In the genomic region with DNA sequence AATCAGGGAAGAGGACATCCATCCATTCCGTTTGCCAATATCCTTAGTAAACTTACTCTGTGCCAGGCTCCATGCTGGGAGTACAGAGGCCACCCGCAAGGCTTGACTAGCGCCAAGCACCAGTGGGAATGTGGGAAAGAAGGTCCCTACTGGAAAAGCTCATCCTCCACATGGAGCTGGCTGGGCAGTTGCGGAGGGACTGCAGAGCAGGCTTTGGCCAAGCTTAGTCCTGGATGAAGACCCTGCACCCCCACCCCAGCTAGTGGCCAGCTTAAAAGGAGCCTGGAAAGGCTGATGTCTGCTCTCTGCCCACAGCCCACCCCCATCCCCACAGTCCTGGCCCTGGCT, we compare ENCODE assay signal across 14 cellular contexts. TPM values are rescaled to one million over a fixed set of nuclear protein-coding genes. Genes with fewer than 3 reads are reported as not detected.
DNase-seq lines count a peak whose midpoint lies in the region; FAIRE-seq and TF ChIP-seq lines count a peak whose summit lies in the region.
"Had no signal": no experiment of that assay in that cellular context is flagged by ENCODE, and none has a peak within 500 bp of the region (broad histone marks: within the 10 kb centered on the region; RNA-seq: fewer than 3 reads in every experiment).

No MANE protein-coding gene starts in this region.

- no peak for TF ChIP-seq EP300 in sigmoid colon (IDR thresholded peaks at IDR 0.05)

- intact Hi-C loops in sigmoid colon (cut with DNase I) = no loop called here

- no peak for TF ChIP-seq POLR2A in sigmoid colon (IDR thresholded peaks at IDR 0.05)

- H3K27ac ChIP-seq in RWPE1 (peak overlapping the region; percentile 68), hepatocyte (peak overlapping the region; percentile 77), smooth muscle cell (ENCODE audit: low read depth) (no peak overlapping the region), small intestine (ENCODE audit: low read depth in 1 of 2, low read length in 1 of 2) (no peak overlapping the region), sigmoid colon (no peak overlapping the region)

- no peaks in the 10 kb centered on the region for H3K9me2 ChIP-seq in hepatocyte (replicated peaks; ENCODE audit: insufficient read depth)

- H3K9ac ChIP-seq in smooth muscle cell (ENCODE audit: low read depth) = no peak overlapping the region

- H3K4me1 ChIP-seq in hepatocyte (ENCODE audit: insufficient read depth) (peaks cover 44% of the 10 kb centered on the region), smooth muscle cell (ENCODE audit: low read depth) (peaks cover 34% of the 10 kb centered on the region), small intestine (ENCODE audit: control insufficient read depth in 2 of 2, insufficient read depth in 1 of 2, low read depth in 1 of 2, low read length in 1 of 2) (no peaks in the 10 kb centered on the region), sigmoid colon (peaks cover 0 to under 1% (median 0%) of the 10 kb centered on the region in 4 donors)

- H3K4me3 ChIP-seq in hepatocyte (no peak overlapping the region), smooth muscle cell (no peak overlapping the region), small intestine (ENCODE audit: low read depth in 1 of 2, low read length in 2 of 2) (no peak overlapping the region), sigmoid colon (no peak overlapping the region)
- H3K4me3 ChIP-seq: Peyer's patch had no signal

- FAIRE-seq in small intestine (lab: Jason Lieb, UNC) = no peak

- H3K27me3 ChIP-seq in hepatocyte (no peaks in the 10 kb centered on the region), smooth muscle cell (ENCODE audit: low read depth) (no peaks in the 10 kb centered on the region), small intestine (ENCODE audit: control insufficient read depth in 2 of 2, insufficient read depth in 2 of 2, low read length in 2 of 2) (no peaks in the 10 kb centered on the region), sigmoid colon (no peaks in the 10 kb centered on the region)
- H3K27me3 ChIP-seq: Peyer's patch had no signal

- H3K9me3 ChIP-seq in hepatocyte (ENCODE audit: low read depth) = no peaks in the 10 kb centered on the region
- no peaks in the 10 kb centered on the region for H3K9me3 ChIP-seq in smooth muscle cell (replicated peaks; ENCODE audit: low read depth)
- H3K9me3 ChIP-seq in small intestine (ENCODE audit: control insufficient read depth, low read depth) = no peaks in the 10 kb centered on the region
- no peaks in the 10 kb centered on the region for H3K9me3 ChIP-seq in sigmoid colon
- H3K9me3 ChIP-seq: Peyer's patch had no signal

- H3F3A ChIP-seq in smooth muscle cell (ENCODE audit: low read depth) = no peaks in the 10 kb centered on the region

- in situ Hi-C loops in KBM-7 (cut with MboI; ENCODE audit: low pct_unique_long_range_greater_than_20kb, low sequenced_read_pairs) = no loop called here

- DNase-seq in NCI-H748 (lab: John Stamatoyannopoulos, UW; ENCODE audit: unreplicated experiment) = peak; percentile 41
- no peak for DNase-seq in NCI-H748 treated with DMSO at 0.1 percent for 48 hours (lab: John Stamatoyannopoulos, UW)
- no peak for DNase-seq in RWPE1 (ENCODE audit: low spot score)
- no peak for DNase-seq in hepatocyte (ENCODE audit: low spot score)
- DNase-seq in smooth muscle cell (lab: John Stamatoyannopoulos, UW; ENCODE audit: unreplicated experiment) = no peak
- no peak for DNase-seq in small intestine
- DNase-seq in KBM-7 = no peak
- DNase-seq in sigmoid colon = no peak
- DNase-seq: activated naive CD8-positive, alpha-beta T cell treated with anti-CD3 and anti-CD28 coated beads for 36 hours; erythroblast; hippocampal formation; stimulated activated CD4-positive, alpha-beta T cell treated with anti-CD3 and anti-CD28 coated beads, Interleukin-12 subunit alpha, Interleukin-12 subunit beta, amount 100 ng/mL, for 4 hours; T-helper 17 cell had no signal

- H3K4me2 ChIP-seq in hepatocyte = no peak overlapping the region
- peak overlapping the region; percentile 44 for H3K4me2 ChIP-seq in smooth muscle cell

- CTCF ChIA-PET in RWPE1 (lab: Yijun Ruan, JAX) = no interaction called here

- no peak for TF ChIP-seq CTCF in RWPE1 (conservative IDR thresholded peaks at IDR 0.05; ENCODE audit: low read depth)
- no peak for TF ChIP-seq CTCF in hepatocyte (IDR thresholded peaks at IDR 0.05; ENCODE audit: poor library complexity)
- TF ChIP-seq CTCF in smooth muscle cell (IDR thresholded peaks at IDR 0.05; ENCODE audit: borderline replicate concordance, insufficient read depth, poor library complexity, severe bottlenecking) = no peak
- no peak for TF ChIP-seq CTCF in sigmoid colon (IDR thresholded peaks at IDR 0.05)

- H3K36me3 ChIP-seq in hepatocyte (replicated peaks; ENCODE audit: insufficient read depth, low read depth) (no peaks in the 10 kb centered on the region), smooth muscle cell (ENCODE audit: low read depth) (no peaks in the 10 kb centered on the region), small intestine (ENCODE audit: control insufficient read depth in 2 of 2, insufficient read depth in 2 of 2, low read length in 2 of 2) (no peaks in the 10 kb centered on the region), sigmoid colon (no peaks in the 10 kb centered on the region)
- H3K36me3 ChIP-seq: Peyer's patch had no signal

- H4K20me1 ChIP-seq in hepatocyte (ENCODE audit: insufficient read depth, poor library complexity, severe bottlenecking) (no peaks in the 10 kb centered on the region), smooth muscle cell (ENCODE audit: low read depth) (no peaks in the 10 kb centered on the region)

- no peak overlapping the region for H2AFZ ChIP-seq in hepatocyte
- H2AFZ ChIP-seq in smooth muscle cell (ENCODE audit: low read depth) = peak overlapping the region; percentile 64

- WGBS in hepatocyte (ENCODE audit: low lambda C conversion rate, missing lambda C conversion rate) = 87% methylated on average over 4 of the region's 4 CpGs
- WGBS in smooth muscle cell (ENCODE audit: low lambda C conversion rate) = 81% methylated on average over 4 of the region's 4 CpGs
- 81 to 89% (median 88%) methylated on average over 4 of the region's 4 CpGs for WGBS in small intestine, 3 donors
- 91 to 93% methylated on average over 4 of the region's 4 CpGs for WGBS in sigmoid colon, 2 donors

- no peaks in the 10 kb centered on the region for H3K79me2 ChIP-seq in hepatocyte
- no peaks in the 10 kb centered on the region for H3K79me2 ChIP-seq in smooth muscle cell (ENCODE audit: low read depth)

- POLR2A ChIA-PET in RWPE1 (lab: Yijun Ruan, JAX; ENCODE audit: low non-redundant PET) = no interaction called here

RNA-seq across cellular contexts. Expression of a gene that starts 22.3 kb away (rescaled TPM):
- total RNA-seq in hepatocyte (35.7 and 45.2 TPM in 2 replicates), smooth muscle cell (38.0 and 47.4 TPM in 2 replicates), sigmoid colon (10 to 100 TPM; 34.1 to 37.5 (median 35.3) TPM)
- polyA plus RNA-seq in hepatocyte (75.6 and 93.2 TPM in 2 replicates), smooth muscle cell (64.3 and 71.2 TPM in 2 replicates), small intestine (10 to 100 TPM; 41.8 to 50.8 (median 47.8) TPM), sigmoid colon (10 to 100 TPM; 25.2 to 45.5 (median 40.0) TPM)

RNA-seq across cellular contexts. Expression of a gene that starts 25.0 kb away (rescaled TPM):
- total RNA-seq in hepatocyte (25.0 and 25.2 TPM in 2 replicates), smooth muscle cell (15.4 and 17.8 TPM in 2 replicates), sigmoid colon (10 to 100 TPM in 2 of 4 donors, 1 to 10 TPM in 2; 3.6 to 15.6 (median 9.7) TPM)
- polyA plus RNA-seq in hepatocyte (31.0 and 33.0 TPM in 2 replicates), smooth muscle cell (30.6 and 32.2 TPM in 2 replicates), small intestine (10 to 100 TPM in 1 of 3 donors, 1 to 10 TPM in 2; 1.6 to 14.0 (median 3.2) TPM), sigmoid colon (1 to 10 TPM; 1.2 to 9.1 (median 1.6) TPM)
- total RNA-seq: T-helper 17 cell had no signal

RNA-seq across cellular contexts. Expression of a gene that starts 57.3 kb away (rescaled TPM):
- total RNA-seq in hepatocyte (0.57 and 1.2 TPM in 2 replicates), smooth muscle cell (0.09 TPM in 1 of 2 replicates, not detected in the other), sigmoid colon (10 to 100 TPM in 1 of 4 donors, 1 to 10 TPM in 3; 4.6 to 11.1 (median 6.7) TPM)
- polyA plus RNA-seq in hepatocyte (0.18 and 1.5 TPM in 2 replicates), smooth muscle cell (not detected in 2 replicates), small intestine (1 to 10 TPM; 1.8 to 3.5 (median 3.4) TPM), sigmoid colon (1 to 10 TPM; 1.8 to 4.0 (median 2.8) TPM)

Comparison
In these comparisons a context has a peak if more than half of its experiments do, and no peak if none do; other contexts are left out.
1. H3K27ac ChIP-seq: peak in RWPE1 (single experiment) and hepatocyte (single experiment); none in smooth muscle cell (single experiment), small intestine (0 of 2) and sigmoid colon (0 of 4).